In genomic region chr11:76672431-76673163, GRCh38 we compare ENCODE assay signal across 9 cellular contexts. TPM values are rescaled to one million over a fixed set of nuclear protein-coding genes. Genes with fewer than 3 reads are reported as not detected.
A peak's percentile ranks its signal among the peaks of the same experiment; 100 is the strongest.
DNase-seq lines count a peak whose midpoint lies in the region; ATAC-seq and TF ChIP-seq lines count a peak whose summit lies in the region.
"Had no signal": no experiment of that assay in that cellular context is flagged by ENCODE, and none has a peak within 500 bp of the region (broad histone marks: within the 10 kb centered on the region; RNA-seq: fewer than 3 reads in every experiment).

No MANE protein-coding gene starts in this region.

- ATAC-seq in GM19463 (IDR thresholded peaks at IDR 0.05; ENCODE audit: unreplicated experiment) (peak; percentile 62), HG03469 (IDR thresholded peaks at IDR 0.05; ENCODE audit: unreplicated experiment) (peak; percentile 41)
- ATAC-seq: psoas muscle had no signal

- peaks cover 32% of the 10 kb centered on the region for H3K4me1 ChIP-seq in CD4-positive, alpha-beta memory T cell (ENCODE audit: insufficient read depth, low read length)
- H3K4me1 ChIP-seq in spleen: peaks cover 40 to 92% (median 62%) of the 10 kb centered on the region in 6 donors
- H3K4me1 ChIP-seq in SJCRH30: peaks cover 8% of the 10 kb centered on the region
- H3K4me1 ChIP-seq: psoas muscle had no signal

- no peaks in the 10 kb centered on the region for H3K36me3 Mint-ChIP-seq in CD4-positive, alpha-beta memory T cell

- H3K4me1 Mint-ChIP-seq in CD4-positive, alpha-beta memory T cell: peaks cover 11 to 44% (median 20%) of the 10 kb centered on the region in 4 donors

- CTCF ChIA-PET in CD4-positive, alpha-beta memory T cell (lab: Charles Lee; ENCODE audit: partially characterized antibody): interaction anchor here (1.0 to 2.7 kb wide), 4 partner anchors 8 to 127 kb away, joined by 3 to 6 read pairs (median 4); no protein-coding TSS in a partner anchor

- TF ChIP-seq POLR2A in spleen (IDR thresholded peaks at IDR 0.05): no peak

- POLR2A ChIA-PET in CD4-positive, alpha-beta memory T cell (lab: Charles Lee; ENCODE audit: partially characterized antibody): no interaction called here

- H3K9me3 ChIP-seq in CD4-positive, alpha-beta memory T cell (ENCODE audit: control insufficient read depth in 1 of 2, low read length in 2 of 2): no peaks in the 10 kb centered on the region
- no peaks in the 10 kb centered on the region for H3K9me3 ChIP-seq in spleen
- no peaks in the 10 kb centered on the region for H3K9me3 ChIP-seq in SJCRH30 (replicated peaks)
- H3K9me3 ChIP-seq: psoas muscle had no signal

- peak overlapping the region; percentile 18 to 23 for H3K4me3 ChIP-seq in CD4-positive, alpha-beta memory T cell (ENCODE audit: low read length in 2 of 2)
- H3K4me3 ChIP-seq in spleen (peak overlapping the region in 2 of 8 donors; percentile 6 to 49), SJCRH30 (no peak overlapping the region)
- H3K4me3 ChIP-seq: psoas muscle had no signal

- no peaks in the 10 kb centered on the region for H3K27me3 ChIP-seq in CD4-positive, alpha-beta memory T cell (ENCODE audit: insufficient read depth, low read length)
- peaks cover 0 to 52% (median 15%) of the 10 kb centered on the region in 7 donors for H3K27me3 ChIP-seq in spleen (replicated peaks in 1 of 7)
- H3K27me3 ChIP-seq in SJCRH30: no peaks in the 10 kb centered on the region

- H3K4me3 Mint-ChIP-seq in CD4-positive, alpha-beta memory T cell: peak overlapping the region in 7 of 8 donors; percentile 64 to 91 (median 82)

- H3K27me3 Mint-ChIP-seq in CD4-positive, alpha-beta memory T cell: peaks cover 6 to 8% of the 10 kb centered on the region in 2 donors

- WGBS in spleen, 5 donors: 24 to 37% (median 29%) methylated on average over 10 to 14 of the region's 14 CpGs

- intact Hi-C loops in CD4-positive, alpha-beta memory T cell (cut with micrococcal nuclease): no loop called here
- intact Hi-C loops in spleen (cut with DNase I; ENCODE audit: low total_unique reads): loop anchor here (5.0 kb wide), 1 partner anchor 75 kb away; no protein-coding TSS in a partner anchor

- no peaks in the 10 kb centered on the region for H3K36me3 ChIP-seq in CD4-positive, alpha-beta memory T cell (ENCODE audit: insufficient read depth, low read length)
- H3K36me3 ChIP-seq in spleen (no peaks in the 10 kb centered on the region), SJCRH30 (no peaks in the 10 kb centered on the region)

- H3K27ac Mint-ChIP-seq in CD4-positive, alpha-beta memory T cell: peak overlapping the region; percentile 69 to 95 (median 76)

- peak in 3 of 5 donors; percentile 18 to 35 (median 29) for DNase-seq in CD4-positive, alpha-beta memory T cell
- peak; percentile 12 for DNase-seq in activated effector memory CD4-positive, alpha-beta T cell treated with Interleukin-2 at 50 U/mL for 16 hours
- peak; percentile 94 for DNase-seq in spleen
- DNase-seq in SJCRH30: no peak
- DNase-seq in nucleus accumbens (lab: John Stamatoyannopoulos, UW): no peak
- no peak for DNase-seq in SK-N-DZ (ENCODE audit: low spot score)

- no peak for TF ChIP-seq CTCF in spleen (IDR thresholded peaks at IDR 0.05 in 8 of 11, conservative IDR thresholded peaks at IDR 0.05 in 3 of 11)

- H3K9me3 Mint-ChIP-seq in CD4-positive, alpha-beta memory T cell: no peaks in the 10 kb centered on the region

- H3K27ac ChIP-seq in CD4-positive, alpha-beta memory T cell (ENCODE audit: low read depth, low read length): no peak overlapping the region
- H3K27ac ChIP-seq in spleen: peak overlapping the region in 7 of 8 donors; percentile 47 to 84 (median 81)
- H3K27ac ChIP-seq in SJCRH30: no peak overlapping the region

RNA-seq across cellular contexts. Expression of gene LRRC32, which starts 2.0 kb away (rescaled TPM):
- total RNA-seq in CD4-positive, alpha-beta memory T cell: under 1 TPM; 0.38 to 0.53 TPM
- polyA plus RNA-seq in CD4-positive, alpha-beta memory T cell: under 1 TPM in 1 of 2 donors, not detected in 1; 0.56 TPM
- 100 to 1,000 TPM in 3 of 7 donors, 10 to 100 TPM in 4; 44.1 to 214 (median 90.3) TPM for total RNA-seq in spleen
- 10 to 100 TPM; 25.9 to 29.5 (median 29.4) TPM for polyA plus RNA-seq in spleen
- total RNA-seq in SJCRH30 (2014; rRNA removed; shearing (Covaris generic)): 0.15 and 0.30 TPM in 2 replicates
- polyA plus RNA-seq in SK-N-DZ (2014; cell fraction: cytosol; rRNA removed): 0.68 and 0.96 TPM in 2 replicates
- 0.51 and 1.5 TPM in 2 replicates for polyA plus RNA-seq in SK-N-DZ (2014; cell fraction: nucleus; rRNA removed)

Comparison
In these comparisons a context has a peak if more than half of its experiments do, and no peak if none do; other contexts are left out.
1. DNase-seq: peak in CD4-positive, alpha-beta memory T cell (3 of 5), activated effector memory CD4-positive, alpha-beta T cell treated with Interleukin-2 at 50 U/mL for 16 hours (single experiment) and spleen (single experiment); none in SJCRH30 (0 of 2), nucleus accumbens (0 of 56) and SK-N-DZ (single experiment).
2. H3K27ac ChIP-seq: peak in spleen (7 of 8); none in CD4-positive, alpha-beta memory T cell (single experiment) and SJCRH30 (single experiment).
3. RNA of gene LRRC32, which starts 2.0 kb away (total RNA-seq): 44.1 to 214 TPM in spleen; 0.38 to 0.53 TPM in CD4-positive, alpha-beta memory T cell and 0.15 to 0.30 TPM in SJCRH30; every median in the first group is over 10 times any median in the second.